ENCODE assay signal across 8 cellular contexts in genomic region chr19:51703655-51704515, GRCh38.
DNase-seq lines count a peak whose midpoint lies in the region; FAIRE-seq and TF ChIP-seq lines count a peak whose summit lies in the region.

No MANE protein-coding gene starts in this region.

- H3K9me3 ChIP-seq in HEK293 (ENCODE audit: control insufficient read depth, insufficient read depth, low read depth, low read length): no peaks in the 10 kb centered on the region

- peaks cover 30 to 67% of the 10 kb centered on the region in 2 experiments for H3K36me3 ChIP-seq in HEK293 (ENCODE audit: control insufficient read depth in 2 of 2, insufficient read depth in 1 of 2, low read length in 2 of 2)

- CTCF ChIA-PET in HEK293 (lab: Yijun Ruan, JAX): interaction anchor here (0.6 to 1.2 kb wide), 2 partner anchors 29 to 516 kb away, joined by 3 to 4 read pairs; no protein-coding TSS in a partner anchor

- peaks cover 3% of the 10 kb centered on the region; the same call in 1 of the 2 replicates for H3K4me1 ChIP-seq in HEK293 (ENCODE audit: control insufficient read depth, insufficient read depth, low read length)

- no peak for FAIRE-seq in urothelium cell line (lab: Jason Lieb, UNC)

- POLR2A ChIA-PET in HEK293 (lab: Yijun Ruan, JAX): interaction anchor here (1.3 to 4.3 kb wide), 4 partner anchors 9 to 16 kb away, joined by 3 to 30 read pairs (median 14); partner anchors contain the start of gene SPACA6

- peak; percentile 86 for TF ChIP-seq CTCF in HEK293 (tag by site-specific recombination; IDR thresholded peaks at IDR 0.05)
- TF ChIP-seq CTCF in astrocyte of the cerebellum (IDR thresholded peaks at IDR 0.05; ENCODE audit: low read depth, low read length, missing control alignments): peak; percentile 48
- TF ChIP-seq CTCF in retinal pigment epithelial cell (conservative IDR thresholded peaks at IDR 0.05; ENCODE audit: low read depth, low read length): peak; percentile 45

- peak overlapping the region; percentile 70 for H3K27ac ChIP-seq in HEK293 (ENCODE audit: extremely low read depth, low read depth, low read length)

- DNase-seq in GM04503 (ENCODE audit: low read depth) (peak; percentile 60), NCI-H1092 treated with DMSO at 0.1 percent for 48 hours (lab: John Stamatoyannopoulos, UW) (peak; percentile 65), T-helper 9 cell (peak; percentile 95), astrocyte of the cerebellum (ENCODE audit: low read depth) (peak; percentile 85), hippocampal formation (lab: John Stamatoyannopoulos, UW) (peak; percentile 86 to 89), retinal pigment epithelial cell (ENCODE audit: low read depth) (peak; percentile 74), urothelium cell line (ENCODE audit: low spot score) (no peak)

- H3K4me3 ChIP-seq in HEK293 (ENCODE audit: low read depth, low read length): peak overlapping the region; percentile 43
- peak overlapping the region; percentile 51 for H3K4me3 ChIP-seq in astrocyte of the cerebellum (ENCODE audit: low read depth, low read length)
- H3K4me3 ChIP-seq in retinal pigment epithelial cell (ENCODE audit: low read length): peak overlapping the region; percentile 71

- in situ Hi-C loops in astrocyte of the cerebellum (cut with HindIII; ENCODE audit: low sequenced_read_pairs): no loop called here

TF ChIP-seq in HEK293, 187 proteins besides CTCF, POLR2A, EP300 and RAD21 (continues in another document):
- TF ChIP-seq ZNF214 (tag by site-specific recombination; IDR thresholded peaks at IDR 0.05; ENCODE audit: borderline replicate concordance) (no peak), GLIS1 (tag by site-specific recombination; IDR thresholded peaks at IDR 0.05) (peak; percentile 38; the same call in 1 of the 2 replicates), ZFHX2 (tag by site-specific recombination; conservative IDR thresholded peaks at IDR 0.05) (peak; percentile 89), GFI1B (tag by site-specific recombination; IDR thresholded peaks at IDR 0.05) (no peak), ZNF776 (tag by site-specific recombination; IDR thresholded peaks at IDR 0.05; ENCODE audit: borderline replicate concordance) (no peak), ZNF169 (tag by site-specific recombination; IDR thresholded peaks at IDR 0.05) (no peak), ZNF174 (tag by site-specific recombination; IDR thresholded peaks at IDR 0.05) (no peak), ZNF530 (tag by site-specific recombination; IDR thresholded peaks at IDR 0.05; ENCODE audit: low read depth) (no peak), FEZF1 (tag by site-specific recombination; IDR thresholded peaks at IDR 0.05) (no peak), BCL6B (tag by site-specific recombination; IDR thresholded peaks at IDR 0.05) (no peak), ZNF514 (tag by site-specific recombination; IDR thresholded peaks at IDR 0.05) (no peak), ZNF785 (tag by site-specific recombination; IDR thresholded peaks at IDR 0.05) (no peak), ZNF239 (tag by site-specific recombination; IDR thresholded peaks at IDR 0.05) (no peak), PRDM10 (tag by site-specific recombination; IDR thresholded peaks at IDR 0.05) (no peak), YY2 (tag by site-specific recombination; IDR thresholded peaks at IDR 0.05) (no peak), ZNF416 (tag by site-specific recombination; IDR thresholded peaks at IDR 0.05) (no peak), ZNF701 (tag by site-specific recombination; IDR thresholded peaks at IDR 0.05) (no peak), ZNF76 (tag by site-specific recombination; IDR thresholded peaks at IDR 0.05; ENCODE audit: borderline replicate concordance, low read depth) (peak; percentile 33; the same call in 1 of the 2 replicates), ZSCAN23 (tag by site-specific recombination; IDR thresholded peaks at IDR 0.05) (no peak), ZNF704 (tag by site-specific recombination; IDR thresholded peaks at IDR 0.05) (no peak), ZNF24 (tag by site-specific recombination; IDR thresholded peaks at IDR 0.05) (0 out of 2 replicates have a peak, but pooled peaks have one; percentile 25), ZNF146 (tag by site-specific recombination; IDR thresholded peaks at IDR 0.05) (no peak), ZNF791 (tag by site-specific recombination; IDR thresholded peaks at IDR 0.05) (no peak), GLI2 (tag by site-specific recombination; IDR thresholded peaks at IDR 0.05; ENCODE audit: borderline replicate concordance, low read depth) (no peak), ZNF302 (tag by site-specific recombination; IDR thresholded peaks at IDR 0.05; ENCODE audit: low read depth) (no peak), ZNF26 (tag by site-specific recombination; IDR thresholded peaks at IDR 0.05) (no peak), ZNF624 (tag by site-specific recombination; IDR thresholded peaks at IDR 0.05) (no peak), ZFP41 (tag by site-specific recombination; IDR thresholded peaks at IDR 0.05; ENCODE audit: borderline replicate concordance) (no peak), ZNF266 (tag by site-specific recombination; IDR thresholded peaks at IDR 0.05; ENCODE audit: low read depth) (no peak), MEIS1 (CRISPR knock-in tag; IDR thresholded peaks at IDR 0.05; ENCODE audit: borderline replicate concordance) (no peak), ZNF654 (tag by site-specific recombination; IDR thresholded peaks at IDR 0.05; ENCODE audit: low read depth) (no peak), ZBTB48 (tag by site-specific recombination; IDR thresholded peaks at IDR 0.05) (0 out of 2 replicates have a peak, but pooled peaks have one; percentile 32), ZNF223 (tag by site-specific recombination; IDR thresholded peaks at IDR 0.05) (no peak)
